11 cellular contexts compared by ENCODE assay signal in genomic region chr12:57724003-57724935, GRCh38. TPM values are rescaled to one million over a fixed set of nuclear protein-coding genes. Genes with fewer than 3 reads are reported as not detected.
DNase-seq lines count a peak whose midpoint lies in the region; ATAC-seq and TF ChIP-seq lines count a peak whose summit lies in the region.
"Had no signal": no experiment of that assay in that cellular context is flagged by ENCODE, and none has a peak within 500 bp of the region (broad histone marks: within the 10 kb centered on the region; RNA-seq: fewer than 3 reads in every experiment).

No MANE protein-coding gene starts in this region.

- H3K9me3 ChIP-seq in mammary epithelial cell (replicated peaks; ENCODE audit: insufficient read depth, low read length) (no peaks in the 10 kb centered on the region), OCI-LY7 (ENCODE audit: low read length) (no peaks in the 10 kb centered on the region), hepatocyte (ENCODE audit: low read depth) (no peaks in the 10 kb centered on the region)
- H3K9me3 ChIP-seq: thyroid gland had no signal

- peaks cover 10% of the 10 kb centered on the region for H3K4me1 ChIP-seq in mammary epithelial cell (ENCODE audit: insufficient read depth, low read length)
- H3K4me1 ChIP-seq in OCI-LY7 (ENCODE audit: insufficient read depth, low read length, poor library complexity, severe bottlenecking) = peaks cover 8% of the 10 kb centered on the region
- peaks cover 6% of the 10 kb centered on the region for H3K4me1 ChIP-seq in hepatocyte (ENCODE audit: insufficient read depth)

- H3K9me2 ChIP-seq in OCI-LY7 (ENCODE audit: insufficient read depth, low read length) (no peaks in the 10 kb centered on the region), hepatocyte (replicated peaks; ENCODE audit: insufficient read depth) (no peaks in the 10 kb centered on the region)

- no peaks in the 10 kb centered on the region for H4K20me1 ChIP-seq in mammary epithelial cell (ENCODE audit: insufficient read depth, low read length)
- no peaks in the 10 kb centered on the region for H4K20me1 ChIP-seq in OCI-LY7 (ENCODE audit: insufficient read depth, low read length)
- no peaks in the 10 kb centered on the region for H4K20me1 ChIP-seq in hepatocyte (ENCODE audit: insufficient read depth, poor library complexity, severe bottlenecking)

- POLR2A ChIA-PET in MCF 10A (lab: Yijun Ruan, JAX) = interaction anchor here (1.5 kb wide), 1 partner anchor 11 kb away, joined by 5 read pairs; no protein-coding TSS in a partner anchor
- POLR2A ChIA-PET in OCI-LY7 (lab: Charles Lee) = no interaction called here

- DNase-seq in MCF 10A (ENCODE audit: unreplicated experiment) = no peak
- no peak for DNase-seq in mammary epithelial cell
- no peak for DNase-seq in OCI-LY7 (ENCODE audit: low spot score)
- peak; percentile 1 for DNase-seq in hepatocyte (ENCODE audit: low spot score)
- peak; percentile 60 for DNase-seq in type B pancreatic cell (ENCODE audit: extremely low spot score, unreplicated experiment)
- no peak for DNase-seq in ecto neural progenitor cell (ENCODE audit: low spot score)
- DNase-seq: thyroid gland had no signal

- CTCF ChIA-PET in MCF 10A (lab: Yijun Ruan, JAX) (interaction anchor here (1.0 to 4.3 kb wide), 3 partner anchors 12 to 141 kb away, joined by 4 to 43 read pairs (median 17); no protein-coding TSS in a partner anchor), mammary epithelial cell (lab: Charles Lee; ENCODE audit: low non-redundant PET) (no interaction called here), OCI-LY7 (lab: Charles Lee; ENCODE audit: unreplicated experiment) (no interaction called here)

- H2AFZ ChIP-seq in mammary epithelial cell (ENCODE audit: low read depth, low read length) (no peak overlapping the region), OCI-LY7 (ENCODE audit: low read length) (no peak overlapping the region), hepatocyte (no peak overlapping the region)

- 76% methylated on average over 11 of the region's 12 CpGs for WGBS in mammary epithelial cell (ENCODE audit: low coverage, missing lambda C conversion rate)
- WGBS in hepatocyte (ENCODE audit: low lambda C conversion rate, missing lambda C conversion rate) = 83% methylated on average over 12 of the region's 12 CpGs

- no peak overlapping the region for H3K4me3 ChIP-seq in mammary epithelial cell (replicated peaks in 1 of 3; ENCODE audit: insufficient read depth in 1 of 3, low read depth in 2 of 3, low read length in 3 of 3)
- H3K4me3 ChIP-seq in OCI-LY7 (ENCODE audit: low read depth, low read length, poor library complexity, severe bottlenecking) = no peak overlapping the region
- no peak overlapping the region for H3K4me3 ChIP-seq in hepatocyte
- H3K4me3 ChIP-seq: BLaER1, thyroid gland had no signal

- H3K4me2 ChIP-seq in mammary epithelial cell (ENCODE audit: insufficient read depth, low read depth, low read length) = no peak overlapping the region
- H3K4me2 ChIP-seq in OCI-LY7 (ENCODE audit: low read length) = no peak overlapping the region
- no peak overlapping the region for H3K4me2 ChIP-seq in hepatocyte
- H3K4me2 ChIP-seq: BLaER1 had no signal

- H3K9ac ChIP-seq in mammary epithelial cell (ENCODE audit: insufficient read depth, low read length) = no peak overlapping the region
- H3K9ac ChIP-seq: BLaER1 had no signal

- ATAC-seq in GM21528 (IDR thresholded peaks at IDR 0.05; ENCODE audit: low FRiP score, unreplicated experiment) (no peak), HG03280 (IDR thresholded peaks at IDR 0.05; ENCODE audit: unreplicated experiment) (no peak)

- H3K27ac Mint-ChIP-seq in MCF 10A (ENCODE audit: low read depth, unreplicated experiment) (no peak overlapping the region), type B pancreatic cell (peak overlapping the region; percentile 61)

- no peaks in the 10 kb centered on the region for H3K36me3 ChIP-seq in mammary epithelial cell (ENCODE audit: insufficient read depth, low read length)
- H3K36me3 ChIP-seq in OCI-LY7 (ENCODE audit: insufficient read depth, low read length) = peaks cover 45% of the 10 kb centered on the region
- no peaks in the 10 kb centered on the region for H3K36me3 ChIP-seq in hepatocyte (replicated peaks; ENCODE audit: insufficient read depth, low read depth)

- H3K36me3 Mint-ChIP-seq in MCF 10A (ENCODE audit: insufficient read depth, unreplicated experiment) = peaks cover 14% of the 10 kb centered on the region
- peaks cover 12% of the 10 kb centered on the region for H3K36me3 Mint-ChIP-seq in type B pancreatic cell

- dilution Hi-C loops in mammary epithelial cell (cut with HindIII; ENCODE audit: low sequenced_read_pairs) = no loop called here

- H3K4me3 Mint-ChIP-seq in MCF 10A (ENCODE audit: unreplicated experiment) (peak overlapping the region; percentile 82), type B pancreatic cell (peak overlapping the region; percentile 62)
- H3K4me3 Mint-ChIP-seq: dendritic cell treated with granulocyte-macrophage colony-stimulating factor and Interleukin-4, amounts not matched to agents 40 ng/mL and 50 ng/mL, for 4 days had no signal

- H3K4me1 Mint-ChIP-seq in MCF 10A (ENCODE audit: insufficient read depth, unreplicated experiment) = no peaks in the 10 kb centered on the region
- no peaks in the 10 kb centered on the region for H3K4me1 Mint-ChIP-seq in type B pancreatic cell (ENCODE audit: unreplicated experiment)

- in situ Hi-C loops in mammary epithelial cell (cut with MboI; ENCODE audit: low sequenced_read_pairs in 2 of 2) = no loop called here

- H3K27me3 ChIP-seq in mammary epithelial cell (ENCODE audit: insufficient read depth, low read length) (no peaks in the 10 kb centered on the region), hepatocyte (peaks cover 49% of the 10 kb centered on the region)
- H3K27me3 ChIP-seq: BLaER1, thyroid gland had no signal

- TF ChIP-seq CTCF in MCF 10A (IDR thresholded peaks at IDR 0.05; ENCODE audit: unreplicated experiment) (no peak), mammary epithelial cell (conservative IDR thresholded peaks at IDR 0.05 in 1 of 2, IDR thresholded peaks at IDR 0.05 in 1 of 2; ENCODE audit: extremely low read depth in 1 of 2, insufficient read depth in 1 of 2, low read depth in 1 of 2, low read length in 2 of 2) (no peak), OCI-LY7 (conservative IDR thresholded peaks at IDR 0.05; ENCODE audit: low read length) (no peak), hepatocyte (IDR thresholded peaks at IDR 0.05; ENCODE audit: poor library complexity) (no peak), type B pancreatic cell (conservative IDR thresholded peaks at IDR 0.05) (no peak)

- no peaks in the 10 kb centered on the region for H3K9me3 Mint-ChIP-seq in MCF 10A (ENCODE audit: unreplicated experiment)
- no peaks in the 10 kb centered on the region for H3K9me3 Mint-ChIP-seq in type B pancreatic cell

- H3K27ac ChIP-seq in mammary epithelial cell (ENCODE audit: insufficient read depth, low read depth, low read length) (no peak overlapping the region), OCI-LY7 (ENCODE audit: low read depth, low read length, poor library complexity, severe bottlenecking) (peak overlapping the region; percentile 30), hepatocyte (no peak overlapping the region)
- H3K27ac ChIP-seq: BLaER1, thyroid gland had no signal

- H3K27me3 Mint-ChIP-seq in MCF 10A (ENCODE audit: insufficient read depth, unreplicated experiment) (no peaks in the 10 kb centered on the region), type B pancreatic cell (peaks cover 57% of the 10 kb centered on the region)
- H3K27me3 Mint-ChIP-seq: dendritic cell treated with granulocyte-macrophage colony-stimulating factor and Interleukin-4, amounts not matched to agents 40 ng/mL and 50 ng/mL, for 4 days had no signal

- no peaks in the 10 kb centered on the region for H3K79me2 ChIP-seq in mammary epithelial cell (ENCODE audit: insufficient read depth, low read length)
- no peaks in the 10 kb centered on the region for H3K79me2 ChIP-seq in OCI-LY7 (ENCODE audit: insufficient read depth, low read depth, low read length)
- no peaks in the 10 kb centered on the region for H3K79me2 ChIP-seq in hepatocyte

- intact Hi-C loops in MCF 10A (cut with micrococcal nuclease) (no loop called here), mammary epithelial cell (cut with micrococcal nuclease) (no loop called here), OCI-LY7 (cut with micrococcal nuclease; ENCODE audit: unreplicated experiment) (no loop called here)

- no TSS peak for BruUV-seq in MCF 10A (replicated peaks; lab: Mats Ljungman, UMichigan)
- no TSS peak for BruUV-seq in mammary epithelial cell (replicated peaks; lab: Mats Ljungman, UMichigan)
- no TSS peak for BruUV-seq in OCI-LY7 (replicated peaks; lab: Mats Ljungman, UMichigan)

RNA-seq across cellular contexts. Expression of gene AGAP2, which starts 14.3 kb away (rescaled TPM):
- 0.19 TPM in 1 of 2 replicates, not detected in the other for total RNA-seq in MCF 10A (2022)
- total RNA-seq in mammary epithelial cell = under 1 TPM; 0.33 to 0.99 TPM
- 0.28 TPM for polyA plus RNA-seq in mammary epithelial cell
- 0.57 TPM for polyA minus RNA-seq in mammary epithelial cell
- total RNA-seq in OCI-LY7 (2014; rRNA removed; shearing (Covaris generic)) = 10.7 and 14.8 TPM in 2 replicates
- 26.5 and 28.8 TPM in 2 replicates for total RNA-seq in OCI-LY7 (2022)
- total RNA-seq in hepatocyte = 0.33 and 0.76 TPM in 2 replicates
- 0.04 TPM in 2 replicates for polyA plus RNA-seq in hepatocyte
- 0.33 and 4.1 TPM in 2 replicates for total RNA-seq in type B pancreatic cell (ENCODE audit: low replicate concordance)

RNA-seq across cellular contexts. Expression of gene TSPAN31, which starts 20.6 kb away (rescaled TPM):
- 24.8 and 30.9 TPM in 2 replicates for total RNA-seq in MCF 10A (2022)
- 10 to 100 TPM; 23.6 to 58.3 TPM for total RNA-seq in mammary epithelial cell
- 33.0 TPM for polyA plus RNA-seq in mammary epithelial cell
- 38.5 TPM for polyA minus RNA-seq in mammary epithelial cell
- 0.80 and 2.4 TPM in 2 replicates for total RNA-seq in OCI-LY7 (2014; rRNA removed; shearing (Covaris generic))
- 6.3 and 6.4 TPM in 2 replicates for total RNA-seq in OCI-LY7 (2022)
- 77.6 and 81.3 TPM in 2 replicates for total RNA-seq in hepatocyte
- polyA plus RNA-seq in hepatocyte = 54.9 and 69.2 TPM in 2 replicates
- 34.8 and 40.8 TPM in 2 replicates for total RNA-seq in type B pancreatic cell (ENCODE audit: low replicate concordance)

RNA-seq across cellular contexts. Expression of gene CDK4, which starts 27.8 kb away (rescaled TPM):
- 117 and 123 TPM in 2 replicates for total RNA-seq in MCF 10A (2022)
- 100 to 1,000 TPM; 103 to 163 TPM for total RNA-seq in mammary epithelial cell
- 258 TPM for polyA plus RNA-seq in mammary epithelial cell
- 128 TPM for polyA minus RNA-seq in mammary epithelial cell
- total RNA-seq in OCI-LY7 (2014; rRNA removed; shearing (Covaris generic)) = 272 and 280 TPM in 2 replicates
- total RNA-seq in OCI-LY7 (2022) = 172 and 192 TPM in 2 replicates
- total RNA-seq in hepatocyte = 306 and 339 TPM in 2 replicates
- 308 and 315 TPM in 2 replicates for polyA plus RNA-seq in hepatocyte
- total RNA-seq in type B pancreatic cell (ENCODE audit: low replicate concordance) = 124 and 193 TPM in 2 replicates

RNA-seq across cellular contexts. Expression of gene OS9, which starts 30.3 kb away (rescaled TPM):
- 125 and 173 TPM in 2 replicates for total RNA-seq in MCF 10A (2022)
- 100 to 1,000 TPM; 111 to 145 TPM for total RNA-seq in mammary epithelial cell
- polyA plus RNA-seq in mammary epithelial cell = 126 TPM
- polyA minus RNA-seq in mammary epithelial cell = 157 TPM
- total RNA-seq in OCI-LY7 (2014; rRNA removed; shearing (Covaris generic)) = 82.6 and 104 TPM in 2 replicates
- 109 and 112 TPM in 2 replicates for total RNA-seq in OCI-LY7 (2022)
- total RNA-seq in hepatocyte = 303 and 366 TPM in 2 replicates
- polyA plus RNA-seq in hepatocyte = 243 and 250 TPM in 2 replicates
- total RNA-seq in type B pancreatic cell (ENCODE audit: low replicate concordance) = 222 and 236 TPM in 2 replicates

RNA-seq across cellular contexts. Expression of gene MARCHF9, which starts 30.6 kb away (rescaled TPM):
- 8.7 and 12.5 TPM in 2 replicates for total RNA-seq in MCF 10A (2022)
- total RNA-seq in mammary epithelial cell = 10 to 100 TPM in 1 of 2 donors, 1 to 10 TPM in 1; 6.0 to 18.8 TPM
- polyA plus RNA-seq in mammary epithelial cell = 13.8 TPM
- 4.8 TPM for polyA minus RNA-seq in mammary epithelial cell
- 29.3 and 29.4 TPM in 2 replicates for total RNA-seq in OCI-LY7 (2014; rRNA removed; shearing (Covaris generic))
- total RNA-seq in OCI-LY7 (2022) = 46.2 and 47.7 TPM in 2 replicates
- 14.6 and 16.9 TPM in 2 replicates for total RNA-seq in hepatocyte
- polyA plus RNA-seq in hepatocyte = 13.6 and 14.8 TPM in 2 replicates
- total RNA-seq in type B pancreatic cell (ENCODE audit: low replicate concordance) = 15.0 and 20.1 TPM in 2 replicates

Comparison
In these comparisons a context has a peak if more than half of its experiments do, and no peak if none do; other contexts are left out.
1. DNase-seq: peak in hepatocyte (single experiment) and type B pancreatic cell (single experiment); none in MCF 10A (single experiment), mammary epithelial cell (single experiment), OCI-LY7 (single experiment) and ecto neural progenitor cell (single experiment).